ENCODE assay signal across 12 cellular contexts in genomic region chr4:150949943-150950342, GRCh38.
"Had no signal": no experiment of that assay in that cellular context is flagged by ENCODE, and none has a peak within 500 bp of the region (broad histone marks: within the 10 kb centered on the region; RNA-seq: fewer than 3 reads in every experiment).

No MANE protein-coding gene starts in this region.

- H3K4me3 ChIP-seq: upper lobe of left lung had no signal

- H3K27me3 ChIP-seq: foreskin keratinocyte, upper lobe of left lung had no signal

- H3K27ac ChIP-seq: foreskin keratinocyte, upper lobe of left lung, WERI-Rb-1 had no signal

- H3K9me3 ChIP-seq: upper lobe of left lung had no signal

- DNase-seq: activated CD8-positive, alpha-beta memory T cell treated with anti-CD3 and anti-CD28 coated beads, Interleukin-2, amount 50 U/mL, for 4 hours; activated T-cell treated with anti-CD3 and anti-CD28 coated beads, Interleukin-2, amount 50 U/mL, for 24 hours; aorta; caudate nucleus; effector memory CD4-positive, alpha-beta T cell; foreskin keratinocyte; kidney; natural killer cell; stimulated activated CD4-positive, alpha-beta T cell treated with anti-CD3 and anti-CD28 coated beads, Interleukin-4, amount 100 ng/mL, for 24 hours; stimulated activated naive CD8-positive, alpha-beta T cell treated with anti-CD3 and anti-CD28 coated beads, Interleukin-15, Interleukin-2, amounts not matched to agents 100 U/mL and 50 U/mL, for 24 hours; upper lobe of left lung; WERI-Rb-1 had no signal

- H3K36me3 ChIP-seq: upper lobe of left lung, WERI-Rb-1 had no signal
